In genomic region chr11:74418509-74418895, GRCh38 we compare ENCODE assay signal across 9 cellular contexts. TPM values are rescaled to one million over a fixed set of nuclear protein-coding genes. Genes with fewer than 3 reads are reported as not detected.
DNase-seq lines count a peak whose midpoint lies in the region; ATAC-seq and TF ChIP-seq lines count a peak whose summit lies in the region.
"Had no signal": no experiment of that assay in that cellular context is flagged by ENCODE, and none has a peak within 500 bp of the region (broad histone marks: within the 10 kb centered on the region; RNA-seq: fewer than 3 reads in every experiment).

No MANE protein-coding gene starts in this region.

- TF ChIP-seq CTCF in left ventricle myocardium inferior (IDR thresholded peaks at IDR 0.05; ENCODE audit: borderline replicate concordance) = no peak

- peaks cover 17% of the 10 kb centered on the region for H3K4me1 Mint-ChIP-seq in activated T-helper 1 cell treated with anti-CD3 and anti-CD28 coated beads, Interleukin-12 subunit alpha, Interleukin-12 subunit beta, Interleukin-2, Interleukin-4 antibody, amounts not matched to agents 30 ng/mL and 10 ng/mL and 1 ng/mL, durations not matched to agents 14 hours and 24 hours and 36 hours (ENCODE audit: low read depth)

- intact Hi-C loops in Right ventricle myocardium superior (cut with DNase I) (no loop called here), left ventricle myocardium inferior (cut with micrococcal nuclease) (no loop called here)
- intact Hi-C loops in activated T-helper 1 cell treated with anti-CD3 and anti-CD28 coated beads, Interleukin-12 subunit alpha, Interleukin-12 subunit beta, Interleukin-2, Interleukin-4 antibody, amounts not matched to agents 30 ng/mL and 10 ng/mL and 1 ng/mL, durations not matched to agents 14 hours and 24 hours and 36 hours (cut with micrococcal nuclease) = loop anchor here (1.0 kb wide), 1 partner anchor 30 kb away; no protein-coding TSS in a partner anchor

- DNase-seq in Right ventricle myocardium superior = no peak
- no peak for DNase-seq in left ventricle myocardium inferior
- no peak for DNase-seq in activated T-helper 1 cell treated with anti-CD3 and anti-CD28 coated beads, Interleukin-12 subunit alpha, Interleukin-12 subunit beta, Interleukin-2, Interleukin-4 antibody, amounts not matched to agents 30 ng/mL and 10 ng/mL and 1 ng/mL, durations not matched to agents 14 hours and 24 hours and 36 hours (ENCODE audit: low spot score)
- DNase-seq in hepatic stellate cell (ENCODE audit: low spot score) = peak; percentile 44
- DNase-seq in SKM-1 treated with dmso at 0.1 percent for 144 hours (lab: John Stamatoyannopoulos, UW; ENCODE audit: unreplicated experiment) = no peak
- DNase-seq in effector CD4-positive, alpha-beta T cell = no peak
- DNase-seq in C1 segment of cervical spinal cord (lab: John Stamatoyannopoulos, UW) = no peak
- DNase-seq: GF-D8 had no signal

- H3K9me3 Mint-ChIP-seq in activated T-helper 1 cell treated with anti-CD3 and anti-CD28 coated beads, Interleukin-12 subunit alpha, Interleukin-12 subunit beta, Interleukin-2, Interleukin-4 antibody, amounts not matched to agents 30 ng/mL and 10 ng/mL and 1 ng/mL, durations not matched to agents 14 hours and 24 hours and 36 hours = no peaks in the 10 kb centered on the region

- no peaks in the 10 kb centered on the region for H3K36me3 Mint-ChIP-seq in activated T-helper 1 cell treated with anti-CD3 and anti-CD28 coated beads, Interleukin-12 subunit alpha, Interleukin-12 subunit beta, Interleukin-2, Interleukin-4 antibody, amounts not matched to agents 30 ng/mL and 10 ng/mL and 1 ng/mL, durations not matched to agents 14 hours and 24 hours and 36 hours (ENCODE audit: low read depth)

- H3K27me3 Mint-ChIP-seq in activated T-helper 1 cell treated with anti-CD3 and anti-CD28 coated beads, Interleukin-12 subunit alpha, Interleukin-12 subunit beta, Interleukin-2, Interleukin-4 antibody, amounts not matched to agents 30 ng/mL and 10 ng/mL and 1 ng/mL, durations not matched to agents 14 hours and 24 hours and 36 hours (ENCODE audit: insufficient read depth) = peaks cover 2% of the 10 kb centered on the region

- peak overlapping the region; percentile 74 for H3K27ac Mint-ChIP-seq in activated T-helper 1 cell treated with anti-CD3 and anti-CD28 coated beads, Interleukin-12 subunit alpha, Interleukin-12 subunit beta, Interleukin-2, Interleukin-4 antibody, amounts not matched to agents 30 ng/mL and 10 ng/mL and 1 ng/mL, durations not matched to agents 14 hours and 24 hours and 36 hours

- H3K9me3 ChIP-seq in left ventricle myocardium inferior (replicated peaks) = no peaks in the 10 kb centered on the region

- no peaks in the 10 kb centered on the region for H3K36me3 ChIP-seq in left ventricle myocardium inferior

- no peaks in the 10 kb centered on the region for H3K4me1 ChIP-seq in left ventricle myocardium inferior

- no peak overlapping the region for H3K4me3 Mint-ChIP-seq in activated T-helper 1 cell treated with anti-CD3 and anti-CD28 coated beads, Interleukin-12 subunit alpha, Interleukin-12 subunit beta, Interleukin-2, Interleukin-4 antibody, amounts not matched to agents 30 ng/mL and 10 ng/mL and 1 ng/mL, durations not matched to agents 14 hours and 24 hours and 36 hours

- ATAC-seq in Right ventricle myocardium superior (ENCODE audit: poor library complexity) = peak; percentile 39
- ATAC-seq in GM18868 (IDR thresholded peaks at IDR 0.05; ENCODE audit: unreplicated experiment) = no peak

- H3K4me3 ChIP-seq in left ventricle myocardium inferior = no peak overlapping the region

- H3K27ac ChIP-seq in left ventricle myocardium inferior (replicated peaks) = no peak overlapping the region

- peaks cover 8% of the 10 kb centered on the region for H3K27me3 ChIP-seq in left ventricle myocardium inferior (ENCODE audit: low read depth)

RNA-seq across cellular contexts. Expression of gene PGM2L1, which starts 20.3 kb away (rescaled TPM):
- 1.9 TPM for total RNA-seq in Right ventricle myocardium superior
- total RNA-seq in left ventricle myocardium inferior = 1.6 TPM
- total RNA-seq in activated T-helper 1 cell treated with anti-CD3 and anti-CD28 coated beads, Interleukin-12 subunit alpha, Interleukin-12 subunit beta, Interleukin-2, Interleukin-4 antibody, amounts not matched to agents 30 ng/mL and 10 ng/mL and 1 ng/mL, durations not matched to agents 14 hours and 24 hours and 36 hours = 4.0 and 4.5 TPM in 2 replicates

RNA-seq across cellular contexts. Expression of gene KCNE3, which starts 48.8 kb away (rescaled TPM):
- total RNA-seq in Right ventricle myocardium superior (2.6 TPM), left ventricle myocardium inferior (4.3 TPM)
- total RNA-seq in activated T-helper 1 cell treated with anti-CD3 and anti-CD28 coated beads, Interleukin-12 subunit alpha, Interleukin-12 subunit beta, Interleukin-2, Interleukin-4 antibody, amounts not matched to agents 30 ng/mL and 10 ng/mL and 1 ng/mL, durations not matched to agents 14 hours and 24 hours and 36 hours = not detected in 2 replicates
